Comparison of ENCODE assay signal across 10 cellular contexts in genomic region chr15:85621096-85621495, GRCh38.
DNase-seq lines count a peak whose midpoint lies in the region; ATAC-seq and TF ChIP-seq lines count a peak whose summit lies in the region.
"Had no signal": no experiment of that assay in that cellular context is flagged by ENCODE, and none has a peak within 500 bp of the region (broad histone marks: within the 10 kb centered on the region; RNA-seq: fewer than 3 reads in every experiment).

No MANE protein-coding gene starts in this region.

- H3K36me3 ChIP-seq in esophagus (ENCODE audit: control insufficient read depth in 2 of 2, insufficient read depth in 2 of 2, low read length in 1 of 2) (peaks cover 0 to 2% of the 10 kb centered on the region in 2 donors), parathyroid adenoma (ENCODE audit: control insufficient read depth, insufficient read depth, low read length) (no peaks in the 10 kb centered on the region)

- CTCF ChIA-PET in AG04449 (lab: Yijun Ruan, JAX): interaction anchor here (1.3 kb wide), 1 partner anchor 13 kb away, joined by 3 read pairs; no protein-coding TSS in a partner anchor

- no peaks in the 10 kb centered on the region for H3K79me2 ChIP-seq in parathyroid adenoma

- no peak overlapping the region for H2AFZ ChIP-seq in parathyroid adenoma

- peak overlapping the region; percentile 38 for H3K4me2 ChIP-seq in parathyroid adenoma (ENCODE audit: low read length)

- H3K27me3 ChIP-seq in esophagus (ENCODE audit: control insufficient read depth in 1 of 2, insufficient read depth in 2 of 2, low read length in 2 of 2) (no peaks in the 10 kb centered on the region), parathyroid adenoma (ENCODE audit: control insufficient read depth, insufficient read depth, low read length) (no peaks in the 10 kb centered on the region)

- 44 to 58% methylated on average over 4 of the region's 4 CpGs for WGBS in esophagus, 2 donors

- H3K36me3 Mint-ChIP-seq in activated T-helper 1 cell treated with anti-CD3 and anti-CD28 coated beads, Interleukin-12 subunit alpha, Interleukin-12 subunit beta, Interleukin-2, Interleukin-4 antibody, amounts not matched to agents 30 ng/mL and 10 ng/mL and 1 ng/mL, durations not matched to agents 14 hours and 24 hours and 36 hours (ENCODE audit: low read depth): peaks cover 10% of the 10 kb centered on the region

- no peak overlapping the region for H3K27ac Mint-ChIP-seq in activated T-helper 1 cell treated with anti-CD3 and anti-CD28 coated beads, Interleukin-12 subunit alpha, Interleukin-12 subunit beta, Interleukin-2, Interleukin-4 antibody, amounts not matched to agents 30 ng/mL and 10 ng/mL and 1 ng/mL, durations not matched to agents 14 hours and 24 hours and 36 hours

- intact Hi-C loops in activated T-helper 1 cell treated with anti-CD3 and anti-CD28 coated beads, Interleukin-12 subunit alpha, Interleukin-12 subunit beta, Interleukin-2, Interleukin-4 antibody, amounts not matched to agents 30 ng/mL and 10 ng/mL and 1 ng/mL, durations not matched to agents 14 hours and 24 hours and 36 hours (cut with micrococcal nuclease): loop anchor here (5.0 kb wide), 1 partner anchor 304 kb away; no protein-coding TSS in a partner anchor

- ATAC-seq in HG02678 (IDR thresholded peaks at IDR 0.05; ENCODE audit: unreplicated experiment): no peak

- H3K4me1 ChIP-seq in esophagus (ENCODE audit: control insufficient read depth in 2 of 2, insufficient read depth in 2 of 2, low read length in 1 of 2): no peaks in the 10 kb centered on the region
- no peaks in the 10 kb centered on the region for H3K4me1 ChIP-seq in parathyroid adenoma

- H3K4me3 Mint-ChIP-seq in activated T-helper 1 cell treated with anti-CD3 and anti-CD28 coated beads, Interleukin-12 subunit alpha, Interleukin-12 subunit beta, Interleukin-2, Interleukin-4 antibody, amounts not matched to agents 30 ng/mL and 10 ng/mL and 1 ng/mL, durations not matched to agents 14 hours and 24 hours and 36 hours: no peak overlapping the region

- H3K27ac ChIP-seq in esophagus (ENCODE audit: low read depth in 2 of 2, low read length in 1 of 2) (peak overlapping the region; percentile 65 to 78), parathyroid adenoma (peak overlapping the region; percentile 83)

- H3K9me3 Mint-ChIP-seq in activated T-helper 1 cell treated with anti-CD3 and anti-CD28 coated beads, Interleukin-12 subunit alpha, Interleukin-12 subunit beta, Interleukin-2, Interleukin-4 antibody, amounts not matched to agents 30 ng/mL and 10 ng/mL and 1 ng/mL, durations not matched to agents 14 hours and 24 hours and 36 hours: no peaks in the 10 kb centered on the region

- DNase-seq in AG04449 (ENCODE audit: low read depth, low spot score) (no peak), HCEC 1CT (peak; percentile 35), NCI-H1417 (lab: John Stamatoyannopoulos, UW) (no peak), DMS53 treated with DMSO at 0.1 percent for 48 hours (lab: John Stamatoyannopoulos, UW; ENCODE audit: unreplicated experiment) (no peak)
- DNase-seq in activated T-helper 1 cell treated with anti-CD3 and anti-CD28 coated beads, Interleukin-12 subunit alpha, Interleukin-12 subunit beta, Interleukin-2, Interleukin-4 antibody, amounts not matched to agents 30 ng/mL and 10 ng/mL and 1 ng/mL, durations not matched to agents 14 hours and 24 hours and 36 hours (ENCODE audit: low spot score): no peak
- DNase-seq: activated naive CD4-positive, alpha-beta T cell treated with anti-CD3 and anti-CD28 coated beads, Interleukin-2, amount 50 U/mL, for 16 hours; NK-92 treated with Interleukin-12 subunit alpha and Interleukin-12 subunit beta, amount 100 ng/mL, for 24 hours had no signal

- peaks cover 35% of the 10 kb centered on the region for H3K4me1 Mint-ChIP-seq in activated T-helper 1 cell treated with anti-CD3 and anti-CD28 coated beads, Interleukin-12 subunit alpha, Interleukin-12 subunit beta, Interleukin-2, Interleukin-4 antibody, amounts not matched to agents 30 ng/mL and 10 ng/mL and 1 ng/mL, durations not matched to agents 14 hours and 24 hours and 36 hours (ENCODE audit: low read depth)

- TF ChIP-seq CTCF in AG04449 (IDR thresholded peaks at IDR 0.05; ENCODE audit: insufficient read depth, low read length, missing control alignments) (no peak), parathyroid adenoma (IDR thresholded peaks at IDR 0.05) (no peak)

- H3K9ac ChIP-seq in parathyroid adenoma: no peak overlapping the region

- H3K27me3 Mint-ChIP-seq in activated T-helper 1 cell treated with anti-CD3 and anti-CD28 coated beads, Interleukin-12 subunit alpha, Interleukin-12 subunit beta, Interleukin-2, Interleukin-4 antibody, amounts not matched to agents 30 ng/mL and 10 ng/mL and 1 ng/mL, durations not matched to agents 14 hours and 24 hours and 36 hours (ENCODE audit: insufficient read depth): no peaks in the 10 kb centered on the region

- POLR2A ChIA-PET in AG04449 (lab: Yijun Ruan, JAX): no interaction called here

- H3K9me3 ChIP-seq in esophagus (ENCODE audit: control insufficient read depth in 2 of 2, insufficient read depth in 1 of 2, low read depth in 1 of 2, low read length in 1 of 2): no peaks in the 10 kb centered on the region
- no peaks in the 10 kb centered on the region for H3K9me3 ChIP-seq in parathyroid adenoma (ENCODE audit: control insufficient read depth, low read length)

- H3K4me3 ChIP-seq in AG04449 (ENCODE audit: low read depth, low read length) (peak overlapping the region; percentile 64), esophagus (ENCODE audit: low read depth in 1 of 2, low read length in 2 of 2) (peak overlapping the region in 1 of 2 donors; percentile 51), parathyroid adenoma (ENCODE audit: low read depth, low read length) (peak overlapping the region; percentile 48)
